Comparison of ENCODE assay signal across 13 cellular contexts in genomic region chr5:68193481-68194036, GRCh38. TPM values are rescaled to one million over a fixed set of nuclear protein-coding genes. Genes with fewer than 3 reads are reported as not detected.
A peak's percentile ranks its signal among the peaks of the same experiment; 100 is the strongest.
DNase-seq lines count a peak whose midpoint lies in the region; ATAC-seq, FAIRE-seq and TF ChIP-seq lines count a peak whose summit lies in the region.
"Had no signal": no experiment of that assay in that cellular context is flagged by ENCODE, and none has a peak within 500 bp of the region (broad histone marks: within the 10 kb centered on the region; RNA-seq: fewer than 3 reads in every experiment).

No MANE protein-coding gene starts in this region.

- H3K4me1 ChIP-seq in OCI-LY7 (ENCODE audit: insufficient read depth, low read length, poor library complexity, severe bottlenecking) (peaks cover 44% of the 10 kb centered on the region), endothelial cell of umbilical vein (ENCODE audit: control insufficient read depth, extremely low read depth, insufficient read depth, low read length) (peaks cover 25% of the 10 kb centered on the region), right lobe of liver (peaks cover 0 to 3% (median 0%) of the 10 kb centered on the region in 4 donors)
- no peaks in the 10 kb centered on the region for H3K4me1 ChIP-seq in effector memory CD4-positive, alpha-beta T cell (ENCODE audit: control insufficient read depth, insufficient read depth, low read length, poor library complexity, severe bottlenecking)

- H3K9me2 ChIP-seq in OCI-LY7 (ENCODE audit: insufficient read depth, low read length): no peaks in the 10 kb centered on the region

- dilution Hi-C loops in endothelial cell of umbilical vein (cut with MboI; ENCODE audit: extremely low pct_ligation_motif_present, low sequenced_read_pairs): no loop called here

- FAIRE-seq in endothelial cell of umbilical vein (lab: Jason Lieb, UNC): peak; percentile 56
- FAIRE-seq: GM19239 had no signal

- no peak for TF ChIP-seq CTCF in OCI-LY7 (conservative IDR thresholded peaks at IDR 0.05; ENCODE audit: low read length)
- TF ChIP-seq CTCF in endothelial cell of umbilical vein (IDR thresholded peaks at IDR 0.05; ENCODE audit: extremely low read depth in 1 of 2, insufficient read depth in 1 of 2, low read depth in 1 of 2, low read length in 2 of 2): no peak
- TF ChIP-seq CTCF in right lobe of liver (IDR thresholded peaks at IDR 0.05): no peak
- no peak for TF ChIP-seq CTCF in coronary artery (IDR thresholded peaks at IDR 0.05)

- H3K36me3 ChIP-seq in OCI-LY7 (ENCODE audit: insufficient read depth, low read length) (no peaks in the 10 kb centered on the region), endothelial cell of umbilical vein (ENCODE audit: control insufficient read depth in 2 of 2, extremely low read depth in 1 of 2, insufficient read depth in 2 of 2, low read length in 2 of 2) (no peaks in the 10 kb centered on the region), right lobe of liver (no peaks in the 10 kb centered on the region)
- H3K36me3 ChIP-seq in effector memory CD4-positive, alpha-beta T cell (ENCODE audit: control insufficient read depth, insufficient read depth, low read length): no peaks in the 10 kb centered on the region
- H3K36me3 ChIP-seq: cardiac muscle cell had no signal

- H3K27ac ChIP-seq in OCI-LY7 (ENCODE audit: low read depth, low read length, poor library complexity, severe bottlenecking): no peak overlapping the region
- no peak overlapping the region for H3K27ac ChIP-seq in endothelial cell of umbilical vein (ENCODE audit: insufficient read depth, low read depth, low read length)
- H3K27ac ChIP-seq in right lobe of liver: no peak overlapping the region
- H3K27ac ChIP-seq in effector memory CD4-positive, alpha-beta T cell (ENCODE audit: insufficient read depth, low read length, poor library complexity, severe bottlenecking): no peak overlapping the region
- peak overlapping the region in 1 of 2 donors; percentile 40 for H3K27ac ChIP-seq in coronary artery
- H3K27ac ChIP-seq: cardiac muscle cell, psoas muscle had no signal

- peak overlapping the region; percentile 34 for H3K4me2 ChIP-seq in OCI-LY7 (ENCODE audit: low read length)
- peak overlapping the region; percentile 22 for H3K4me2 ChIP-seq in endothelial cell of umbilical vein (ENCODE audit: insufficient read depth, low read length)

- intact Hi-C loops in OCI-LY7 (cut with micrococcal nuclease; ENCODE audit: unreplicated experiment) (no loop called here), endothelial cell of umbilical vein (cut with micrococcal nuclease) (loop anchor here (2.0 kb wide), 1 partner anchor 21 kb away; the partner anchor contains the start of gene PIK3R1), right lobe of liver (cut with DNase I) (no loop called here), head of caudate nucleus (cut with DNase I) (no loop called here)

- no peak overlapping the region for H3K9ac ChIP-seq in endothelial cell of umbilical vein (replicated peaks; ENCODE audit: extremely low read depth, insufficient read depth, low read length)

- BruUV-seq in OCI-LY7 (replicated peaks; lab: Mats Ljungman, UMichigan): no TSS peak
- BruUV-seq in endothelial cell of umbilical vein (replicated peaks; lab: Mats Ljungman, UMichigan): no TSS peak

- TF ChIP-seq POLR2A in endothelial cell of umbilical vein (IDR thresholded peaks at IDR 0.05; ENCODE audit: low read depth, low read length) (no peak), right lobe of liver (IDR thresholded peaks at IDR 0.05) (no peak)

- H4K20me1 ChIP-seq in OCI-LY7 (ENCODE audit: insufficient read depth, low read length): no peaks in the 10 kb centered on the region
- no peaks in the 10 kb centered on the region for H4K20me1 ChIP-seq in endothelial cell of umbilical vein (replicated peaks; ENCODE audit: control insufficient read depth, extremely low read depth, insufficient read depth, low read length)

- CTCF ChIA-PET in OCI-LY7 (lab: Charles Lee; ENCODE audit: unreplicated experiment) (no interaction called here), endothelial cell of umbilical vein (lab: Charles Lee) (interaction anchor here (1.1 to 1.7 kb wide), 2 partner anchors 10 to 22 kb away, joined by 4 read pairs; partner anchors contain the start of gene PIK3R1)

- WGBS in right lobe of liver (ENCODE audit: insufficient coverage, low coverage, low lambda C conversion rate, missing lambda C conversion rate): 41% methylated on average over 3 of the region's 3 CpGs

- H2AFZ ChIP-seq in OCI-LY7 (ENCODE audit: low read length) (peak overlapping the region; percentile 83; the same call in 1 of the 2 replicates), endothelial cell of umbilical vein (ENCODE audit: low read depth, low read length) (no peak overlapping the region)

- ATAC-seq in right lobe of liver: peak; percentile 52 to 66 (median 63)

- no peak overlapping the region for H3K4me3 ChIP-seq in OCI-LY7 (ENCODE audit: low read depth, low read length, poor library complexity, severe bottlenecking)
- no peak overlapping the region for H3K4me3 ChIP-seq in endothelial cell of umbilical vein (replicated peaks in 1 of 3; ENCODE audit: insufficient read depth in 1 of 3, low read depth in 1 of 3, low read length in 3 of 3)
- H3K4me3 ChIP-seq in right lobe of liver: no peak overlapping the region
- no peak overlapping the region for H3K4me3 ChIP-seq in effector memory CD4-positive, alpha-beta T cell (ENCODE audit: insufficient read depth, low read depth, low read length, poor library complexity, severe bottlenecking)
- no peak overlapping the region for H3K4me3 ChIP-seq in coronary artery
- H3K4me3 ChIP-seq: cardiac muscle cell, psoas muscle had no signal

- H3K9me1 ChIP-seq in endothelial cell of umbilical vein (replicated peaks; ENCODE audit: control insufficient read depth, extremely low read depth, insufficient read depth, low read length): no peaks in the 10 kb centered on the region

- DNase-seq in CD1c-positive myeloid dendritic cell (ENCODE audit: extremely low spot score): peak; percentile 71
- DNase-seq in OCI-LY7 (ENCODE audit: low spot score): peak; percentile 17
- peak; percentile 12 for DNase-seq in endothelial cell of umbilical vein (ENCODE audit: low read depth, low spot score)
- no peak for DNase-seq in right lobe of liver
- DNase-seq in effector memory CD4-positive, alpha-beta T cell: no peak
- DNase-seq in coronary artery (ENCODE audit: low spot score): no peak
- no peak for DNase-seq in head of caudate nucleus
- no peak for DNase-seq in NCI-H1048 (lab: John Stamatoyannopoulos, UW)
- DNase-seq: activated CD4-positive, alpha-beta T cell treated with anti-CD3 and anti-CD28 coated beads, Interleukin-2, amount 10 ng/mL, durations not matched to agents 7 days and 5 days; immature natural killer cell; psoas muscle had no signal

- H3K9me3 ChIP-seq in OCI-LY7 (ENCODE audit: low read length) (no peaks in the 10 kb centered on the region), endothelial cell of umbilical vein (replicated peaks; ENCODE audit: control insufficient read depth, insufficient read depth, low read length) (no peaks in the 10 kb centered on the region), right lobe of liver (no peaks in the 10 kb centered on the region)
- H3K9me3 ChIP-seq in effector memory CD4-positive, alpha-beta T cell (ENCODE audit: control insufficient read depth, low read length): no peaks in the 10 kb centered on the region
- H3K9me3 ChIP-seq: psoas muscle had no signal

- H3K27me3 ChIP-seq in endothelial cell of umbilical vein (ENCODE audit: control insufficient read depth in 2 of 2, insufficient read depth in 2 of 2, low read length in 2 of 2) (no peaks in the 10 kb centered on the region), right lobe of liver (no peaks in the 10 kb centered on the region)
- no peaks in the 10 kb centered on the region for H3K27me3 ChIP-seq in effector memory CD4-positive, alpha-beta T cell (replicated peaks; ENCODE audit: control insufficient read depth, insufficient read depth, low read length, poor library complexity, severe bottlenecking)

- POLR2A ChIA-PET in OCI-LY7 (lab: Charles Lee): interaction anchor here (0.6 to 1.9 kb wide), 3 partner anchors 12 to 71 kb away, joined by 3 to 8 read pairs (median 3); partner anchors contain the start of gene PIK3R1
- POLR2A ChIA-PET in endothelial cell of umbilical vein (lab: Charles Lee): no interaction called here

- H3K79me2 ChIP-seq in OCI-LY7 (ENCODE audit: insufficient read depth, low read depth, low read length) (no peaks in the 10 kb centered on the region), endothelial cell of umbilical vein (ENCODE audit: control insufficient read depth, insufficient read depth, low read length) (no peaks in the 10 kb centered on the region)

TF ChIP-seq in endothelial cell of umbilical vein, 7 proteins besides CTCF, POLR2A, EP300 and RAD21:
- no peak for TF ChIP-seq MAX (IDR thresholded peaks at IDR 0.05; ENCODE audit: insufficient read depth, insufficient read length)
- TF ChIP-seq POLR2AphosphoS5 (IDR thresholded peaks at IDR 0.05; ENCODE audit: insufficient read depth, low read depth, low read length): peak; percentile 36
TF ChIP-seq in endothelial cell of umbilical vein: peak in this region for 1.

RNA-seq across cellular contexts. Expression of gene PIK3R1, which starts 22.0 kb away (rescaled TPM):
- total RNA-seq in OCI-LY7 (2014; rRNA removed; shearing (Covaris generic)): 14.9 and 15.8 TPM in 2 replicates
- 43.4 and 45.6 TPM in 2 replicates for total RNA-seq in OCI-LY7 (2022)
- total RNA-seq in endothelial cell of umbilical vein: 27.5 and 30.0 TPM in 2 replicates
- polyA plus RNA-seq in endothelial cell of umbilical vein: 2.0 and 2.8 TPM in 2 replicates
- polyA plus RNA-seq in endothelial cell of umbilical vein (2011; cell fraction: cytosol; rRNA removed): 2.7 and 2.8 TPM in 2 replicates
- 8.8 and 10.5 TPM in 2 replicates for polyA plus RNA-seq in endothelial cell of umbilical vein (2011; cell fraction: nucleus; rRNA removed)
- 5.6 and 8.2 TPM in 2 replicates for polyA plus RNA-seq in endothelial cell of umbilical vein (2012)
- 10.1 and 24.5 TPM in 2 replicates for polyA minus RNA-seq in endothelial cell of umbilical vein
- 0.41 TPM for polyA minus RNA-seq in endothelial cell of umbilical vein (2011; cell fraction: cytosol; rRNA and poly(A)+ RNA removed)
- 20.3 and 35.7 TPM in 2 replicates for polyA minus RNA-seq in endothelial cell of umbilical vein (2011; cell fraction: nucleus; rRNA and poly(A)+ RNA removed)
- total RNA-seq in right lobe of liver: 100 to 1,000 TPM in 2 of 6 experiments, 10 to 100 TPM in 4; 36.3 to 173 (median 72.8) TPM

Comparison
In these comparisons a context has a peak if more than half of its experiments do, and no peak if none do; other contexts are left out.
1. DNase-seq: peak in CD1c-positive myeloid dendritic cell (single experiment), OCI-LY7 (single experiment) and endothelial cell of umbilical vein (single experiment); none in right lobe of liver (0 of 3), effector memory CD4-positive, alpha-beta T cell (0 of 3), coronary artery (single experiment), head of caudate nucleus (0 of 42) and NCI-H1048 (single experiment).